Comparison of ENCODE assay signal across 8 cellular contexts in genomic region chr1:11979818-11980675, GRCh38. TPM values are rescaled to one million over a fixed set of nuclear protein-coding genes. Genes with fewer than 3 reads are reported as not detected.
DNase-seq lines count a peak whose midpoint lies in the region; ATAC-seq and TF ChIP-seq lines count a peak whose summit lies in the region.

Gene MFN2, plus strand, starts transcription at chr1:11980444. Its CDS starts 8,725 bp downstream, at chr1:11989169.

- peaks cover 14% of the 10 kb centered on the region for H3K27me3 Mint-ChIP-seq in GM23338 (ENCODE audit: insufficient read depth, low read depth, poor library complexity)
- no peaks in the 10 kb centered on the region for H3K27me3 Mint-ChIP-seq in naive thymus-derived CD4-positive, alpha-beta T cell
- H3K27me3 Mint-ChIP-seq in stimulated activated naive B cell treated with anti-CD40 and anti-IgM and Interleukin-4, amounts not matched to agents 10 μg/mL and 1 μg/mL and 100 μg/mL, for 72 hours = no peaks in the 10 kb centered on the region

- H4K20me1 ChIP-seq in DOHH2 (ENCODE audit: control insufficient read depth, insufficient read depth, low read depth, low read length) (peaks cover 8% of the 10 kb centered on the region; the same call in 1 of the 2 replicates), GM23338 (replicated peaks; ENCODE audit: insufficient read depth) (peaks cover 18% of the 10 kb centered on the region)

- TF ChIP-seq CTCF in DOHH2 (IDR thresholded peaks at IDR 0.05; ENCODE audit: low read depth, low read length, poor library complexity, severe bottlenecking) = no peak
- no peak for TF ChIP-seq CTCF in GM23338 (conservative IDR thresholded peaks at IDR 0.05; ENCODE audit: low read depth in 2 of 2)

- H3K27ac ChIP-seq in DOHH2 (ENCODE audit: low read depth, low read length) (peak within 1 kb of the TSS; percentile 57), GM23338 (ENCODE audit: low read depth) (peak within 1 kb of the TSS; percentile 89)
- peak within 1 kb of the TSS; percentile 98 for H3K27ac ChIP-seq in naive thymus-derived CD4-positive, alpha-beta T cell (ENCODE audit: low read depth, low read length)

- peak within 1 kb of the TSS; percentile 97 for H3K27ac Mint-ChIP-seq in GM23338
- H3K27ac Mint-ChIP-seq in naive thymus-derived CD4-positive, alpha-beta T cell = peak within 1 kb of the TSS; percentile 85 to 98 (median 94)
- peak within 1 kb of the TSS; percentile 96 for H3K27ac Mint-ChIP-seq in stimulated activated naive B cell treated with anti-CD40 and anti-IgM and Interleukin-4, amounts not matched to agents 10 μg/mL and 1 μg/mL and 100 μg/mL, for 72 hours

- ATAC-seq in GM23338 = peak; percentile 95
- peak; percentile 94 for ATAC-seq in naive thymus-derived CD4-positive, alpha-beta T cell
- peak; percentile 92 to 94 for ATAC-seq in stimulated activated naive B cell treated with anti-CD40 and anti-IgM and Interleukin-4, amounts not matched to agents 10 μg/mL and 1 μg/mL and 100 μg/mL, for 72 hours (replicated peaks)

- intact Hi-C loops in naive thymus-derived CD4-positive, alpha-beta T cell (cut with micrococcal nuclease) = loop anchor here (1.0 to 2.0 kb wide), 8 partner anchors 39 to 177 kb away; partner anchors contain the start of genes KIAA2013 (in 2 of the 2), MIIP (in 2 of the 2), PLOD1 (in 2 of the 2) and CLCN6 (in 1 of the 2)

- H3K36me3 ChIP-seq in DOHH2 (ENCODE audit: control insufficient read depth, low read length) (peaks cover 36% of the 10 kb centered on the region), GM23338 (ENCODE audit: insufficient read depth) (0 out of 2 replicates have a peak, but pooled peaks cover 4% of the 10 kb centered on the region)
- H3K36me3 ChIP-seq in naive thymus-derived CD4-positive, alpha-beta T cell (ENCODE audit: control insufficient read depth in 2 of 3, insufficient read depth in 3 of 3, low read length in 3 of 3) = peaks cover 0 to 38% (median 0%) of the 10 kb centered on the region in 3 experiments

- H3K9me3 Mint-ChIP-seq in GM23338 = no peaks in the 10 kb centered on the region
- no peaks in the 10 kb centered on the region for H3K9me3 Mint-ChIP-seq in naive thymus-derived CD4-positive, alpha-beta T cell
- H3K9me3 Mint-ChIP-seq in stimulated activated naive B cell treated with anti-CD40 and anti-IgM and Interleukin-4, amounts not matched to agents 10 μg/mL and 1 μg/mL and 100 μg/mL, for 72 hours = no peaks in the 10 kb centered on the region

- DNase-seq in GM23338 (ENCODE audit: low spot score) (peak; percentile 99), LHCN-M2 (ENCODE audit: low read depth) (peak; percentile 98), RPMI8226 (peak; percentile 96), fibroblast of gingiva (ENCODE audit: low read depth) (peak; percentile 98)
- DNase-seq in activated T-helper 1 cell treated with anti-CD3 and anti-CD28 coated beads, Interleukin-2, amount 50 U/mL, for 16 hours (ENCODE audit: low read depth in 1 of 2, low spot score in 1 of 2) = peak; percentile 82 to 90
- peak; percentile 89 to 97 (median 94) for DNase-seq in naive thymus-derived CD4-positive, alpha-beta T cell
- peak; percentile 96 for DNase-seq in stimulated activated naive B cell treated with anti-CD40 and anti-IgM and Interleukin-4, amounts not matched to agents 10 μg/mL and 1 μg/mL and 100 μg/mL, for 72 hours

- peak within 1 kb of the TSS; percentile 73 for H3K4me2 ChIP-seq in DOHH2 (ENCODE audit: low read length)
- H3K4me2 ChIP-seq in GM23338 = peak within 1 kb of the TSS; percentile 90

- H3K27me3 ChIP-seq in DOHH2 (ENCODE audit: control insufficient read depth, low read length) = no peaks in the 10 kb centered on the region
- H3K27me3 ChIP-seq in GM23338 (ENCODE audit: insufficient read depth) = no peaks in the 10 kb centered on the region
- H3K27me3 ChIP-seq in naive thymus-derived CD4-positive, alpha-beta T cell (ENCODE audit: control insufficient read depth in 2 of 2, insufficient read depth in 2 of 2, low read length in 2 of 2) = no peaks in the 10 kb centered on the region

- H3K4me1 ChIP-seq in DOHH2 (ENCODE audit: control insufficient read depth, low read length) = peaks cover 25% of the 10 kb centered on the region
- H3K4me1 ChIP-seq in GM23338 (ENCODE audit: insufficient read depth) = peaks cover 13% of the 10 kb centered on the region
- H3K4me1 ChIP-seq in naive thymus-derived CD4-positive, alpha-beta T cell (ENCODE audit: control insufficient read depth in 2 of 2, insufficient read depth in 2 of 2, low read length in 2 of 2) = peaks cover 9 to 22% of the 10 kb centered on the region in 2 donors

- H3K4me3 ChIP-seq in DOHH2 (ENCODE audit: low read length) = peak within 1 kb of the TSS; percentile 80
- peak within 1 kb of the TSS; percentile 98 for H3K4me3 ChIP-seq in GM23338
- H3K4me3 ChIP-seq in naive thymus-derived CD4-positive, alpha-beta T cell (ENCODE audit: low read length) = peak within 1 kb of the TSS; percentile 88

- H3K79me2 ChIP-seq in DOHH2 (ENCODE audit: control insufficient read depth, low read length) (peaks cover 48% of the 10 kb centered on the region), GM23338 (replicated peaks; ENCODE audit: insufficient read depth) (peaks cover 45% of the 10 kb centered on the region)

- H3K9me2 ChIP-seq in DOHH2 (replicated peaks; ENCODE audit: control insufficient read depth, low read length) (no peaks in the 10 kb centered on the region), GM23338 (ENCODE audit: insufficient read depth) (no peaks in the 10 kb centered on the region)

- CTCF ChIA-PET in naive thymus-derived CD4-positive, alpha-beta T cell (lab: Charles Lee) = interaction anchor here (0.5 kb wide), 2 partner anchors 12 to 49 kb away, joined by 3 to 6 read pairs; no protein-coding TSS in a partner anchor

- H3K9me3 ChIP-seq in DOHH2 (ENCODE audit: control insufficient read depth, insufficient read depth, low read length) = no peaks in the 10 kb centered on the region
- no peaks in the 10 kb centered on the region for H3K9me3 ChIP-seq in naive thymus-derived CD4-positive, alpha-beta T cell (ENCODE audit: control insufficient read depth in 2 of 3, low read length in 3 of 3)

- peaks cover 15% of the 10 kb centered on the region for H3K4me1 Mint-ChIP-seq in GM23338
- peaks cover 33 to 46% (median 41%) of the 10 kb centered on the region in 7 donors for H3K4me1 Mint-ChIP-seq in naive thymus-derived CD4-positive, alpha-beta T cell
- peaks cover 37 to 56% of the 10 kb centered on the region in 2 donors for H3K4me1 Mint-ChIP-seq in stimulated activated naive B cell treated with anti-CD40 and anti-IgM and Interleukin-4, amounts not matched to agents 10 μg/mL and 1 μg/mL and 100 μg/mL, for 72 hours

- POLR2A ChIA-PET in naive thymus-derived CD4-positive, alpha-beta T cell (lab: Charles Lee) = interaction anchor here (0.5 to 4.9 kb wide), 12 partner anchors 9 to 1719 kb away, joined by 3 to 83 read pairs (median 4); partner anchors contain the start of genes CLCN6, MIIP and MTHFR

- H3K36me3 Mint-ChIP-seq in GM23338 (ENCODE audit: low read depth) = peaks cover 40% of the 10 kb centered on the region
- H3K36me3 Mint-ChIP-seq in naive thymus-derived CD4-positive, alpha-beta T cell = peaks cover 0 to 18% (median 8%) of the 10 kb centered on the region in 5 donors
- peaks cover 19 to 34% of the 10 kb centered on the region in 2 donors for H3K36me3 Mint-ChIP-seq in stimulated activated naive B cell treated with anti-CD40 and anti-IgM and Interleukin-4, amounts not matched to agents 10 μg/mL and 1 μg/mL and 100 μg/mL, for 72 hours

- H2AFZ ChIP-seq in GM23338 = peak within 1 kb of the TSS; percentile 81

- peaks cover 5% of the 10 kb centered on the region for H3F3A ChIP-seq in DOHH2 (ENCODE audit: control insufficient read depth, insufficient read depth)
- peaks cover 17% of the 10 kb centered on the region for H3F3A ChIP-seq in GM23338 (replicated peaks; ENCODE audit: low read depth)

- peak within 1 kb of the TSS; percentile 99 for H3K4me3 Mint-ChIP-seq in GM23338
- H3K4me3 Mint-ChIP-seq in naive thymus-derived CD4-positive, alpha-beta T cell = peak within 1 kb of the TSS; percentile 86 to 99 (median 92)
- H3K4me3 Mint-ChIP-seq in stimulated activated naive B cell treated with anti-CD40 and anti-IgM and Interleukin-4, amounts not matched to agents 10 μg/mL and 1 μg/mL and 100 μg/mL, for 72 hours = peak within 1 kb of the TSS; percentile 96 to 99

TF ChIP-seq in GM23338, 12 proteins besides CTCF, POLR2A, EP300 and RAD21 (continues in another document):
- TF ChIP-seq ZNF331 (CRISPR knock-in tag; IDR thresholded peaks at IDR 0.05; ENCODE audit: low read depth) = no peak
- TF ChIP-seq STAT1 (IDR thresholded peaks at IDR 0.05; ENCODE audit: unreplicated experiment) = no peak
- TF ChIP-seq ETS1 (IDR thresholded peaks at IDR 0.05) = peak; percentile 86
- TF ChIP-seq EZH2phosphoT487 (IDR thresholded peaks at IDR 0.05; ENCODE audit: unreplicated experiment) = no peak
- no peak for TF ChIP-seq EZH2 (IDR thresholded peaks at IDR 0.05; ENCODE audit: low read depth, unreplicated experiment)
- peak; percentile 85 for TF ChIP-seq POLR2AphosphoS5 (IDR thresholded peaks at IDR 0.05; ENCODE audit: low read depth)
- no peak for TF ChIP-seq NANOG (IDR thresholded peaks at IDR 0.05; ENCODE audit: borderline replicate concordance)
- TF ChIP-seq CREB1 (CRISPR knock-in tag; IDR thresholded peaks at IDR 0.05; ENCODE audit: low read depth) = peak; percentile 99
- no peak for TF ChIP-seq JUNB (IDR thresholded peaks at IDR 0.05; ENCODE audit: unreplicated experiment)
- no peak for TF ChIP-seq ZNF114 (CRISPR knock-in tag; IDR thresholded peaks at IDR 0.05)

RNA-seq across cellular contexts. Expression of gene MFN2, which starts in this region (rescaled TPM):
- total RNA-seq in GM23338 (2014; rRNA removed; shearing (Covaris generic)) = 36.0 and 40.4 TPM in 2 replicates
- 15.1 and 15.4 TPM in 2 replicates for polyA plus RNA-seq in GM23338 (2016; fragmentation: Nextera tagmentation; extraction: Ambion mirVana)
- 69.7 and 71.7 TPM in 2 replicates for total RNA-seq in LHCN-M2 (2014; rRNA removed)
- polyA plus RNA-seq in LHCN-M2 (2012) = 67.9 TPM
- total RNA-seq in naive thymus-derived CD4-positive, alpha-beta T cell = 10 to 100 TPM; 40.2 to 58.6 (median 44.8) TPM
- polyA plus RNA-seq in naive thymus-derived CD4-positive, alpha-beta T cell = 10 to 100 TPM; 29.5 to 42.8 TPM

Comparison
In these comparisons a context has a peak if more than half of its experiments do, and no peak if none do; other contexts are left out.
1. Peak in every context shown above with its lines: DNase-seq, ATAC-seq, H3K4me3 ChIP-seq and H3K27ac ChIP-seq.